ENCODE assay signal across 11 cellular contexts in genomic region chr12:112473056-112473455, GRCh38. TPM values are rescaled to one million over a fixed set of nuclear protein-coding genes. Genes with fewer than 3 reads are reported as not detected.
DNase-seq lines count a peak whose midpoint lies in the region; ATAC-seq and TF ChIP-seq lines count a peak whose summit lies in the region.
"Had no signal": no experiment of that assay in that cellular context is flagged by ENCODE, and none has a peak within 500 bp of the region (broad histone marks: within the 10 kb centered on the region; RNA-seq: fewer than 3 reads in every experiment).

No MANE protein-coding gene starts in this region.

- H3K9me3 ChIP-seq in adipocyte (ENCODE audit: control insufficient read depth, low read length), result no peaks in the 10 kb centered on the region

- peak; percentile 5 for DNase-seq in ELF-1 (ENCODE audit: low read depth, low spot score)
- DNase-seq in HuH-7 (ENCODE audit: low spot score), result peak; percentile 22
- DNase-seq in adipocyte (ENCODE audit: low read depth), result peak; percentile 5
- DNase-seq in kidney epithelial cell (ENCODE audit: low read depth), result no peak
- DNase-seq in posterior vena cava (ENCODE audit: low spot score), result no peak
- DNase-seq in CD1c-positive myeloid dendritic cell (ENCODE audit: extremely low spot score), result no peak
- DNase-seq in glomerular visceral epithelial cell (ENCODE audit: extremely low spot score), result no peak
- DNase-seq: EL, immature natural killer cell, NCI-H526 treated with DMSO at 0.1 percent for 48 hours had no signal

- H3K27me3 ChIP-seq in adipocyte (replicated peaks; ENCODE audit: control insufficient read depth, insufficient read depth, low read length) (no peaks in the 10 kb centered on the region), kidney epithelial cell (ENCODE audit: control insufficient read depth, insufficient read depth, low read length) (no peaks in the 10 kb centered on the region)

- no peak overlapping the region for H3K9ac ChIP-seq in adipocyte (ENCODE audit: low read length)

- TF ChIP-seq CTCF in kidney epithelial cell (IDR thresholded peaks at IDR 0.05; ENCODE audit: insufficient read depth, low read length, poor library complexity, severe bottlenecking), result peak; percentile 35

- ATAC-seq in GM19452 (IDR thresholded peaks at IDR 0.05; ENCODE audit: unreplicated experiment), result no peak

- H3K4me3 ChIP-seq in adipocyte (ENCODE audit: low read length), result no peak overlapping the region
- no peak overlapping the region for H3K4me3 ChIP-seq in kidney epithelial cell (ENCODE audit: low read depth, low read length)

- intact Hi-C loops in posterior vena cava (cut with DNase I), result no loop called here

- H3K4me1 ChIP-seq in adipocyte (ENCODE audit: control insufficient read depth, insufficient read depth, low read length), result peaks cover 16% of the 10 kb centered on the region

- H3K36me3 ChIP-seq in adipocyte (ENCODE audit: control insufficient read depth, insufficient read depth, low read length, severe bottlenecking) (peaks cover 63% of the 10 kb centered on the region), kidney epithelial cell (ENCODE audit: control insufficient read depth, insufficient read depth, low read length) (no peaks in the 10 kb centered on the region)

RNA-seq across cellular contexts. Expression of gene PTPN11, which starts 54.3 kb away (rescaled TPM):
- total RNA-seq in kidney epithelial cell, result 90.5 and 91.1 TPM in 2 replicates
- total RNA-seq in posterior vena cava, result 100 to 1,000 TPM; 139 to 204 TPM

Comparison
In these comparisons a context has a peak if more than half of its experiments do, and no peak if none do; other contexts are left out.
1. DNase-seq: peak in ELF-1 (single experiment), HuH-7 (single experiment) and adipocyte (single experiment); none in kidney epithelial cell (single experiment), posterior vena cava (single experiment), CD1c-positive myeloid dendritic cell (single experiment) and glomerular visceral epithelial cell (single experiment).